Comparison of ENCODE assay signal across 10 cellular contexts in the genomic region with DNA sequence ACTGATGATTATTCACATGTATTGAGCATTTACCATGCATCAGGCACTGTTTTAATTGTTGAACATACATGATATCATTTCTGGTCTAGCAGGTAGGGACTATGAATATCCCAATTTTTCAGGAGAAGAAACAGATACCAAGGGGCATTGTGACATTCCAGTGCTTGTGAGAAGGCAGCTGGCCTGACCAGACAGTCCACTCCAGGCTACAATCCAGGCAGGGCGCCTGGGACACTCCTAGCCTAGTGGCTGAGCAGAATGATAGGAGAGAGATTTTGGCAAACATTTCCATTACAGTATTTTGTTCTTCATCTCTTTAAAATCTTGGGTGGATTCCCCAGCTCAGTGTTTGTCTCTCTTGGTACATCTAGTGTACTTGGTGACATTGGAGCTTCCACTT. TPM values are rescaled to one million over a fixed set of nuclear protein-coding genes. Genes with fewer than 3 reads are reported as not detected.
"Had no signal": no experiment of that assay in that cellular context is flagged by ENCODE, and none has a peak within 500 bp of the region (broad histone marks: within the 10 kb centered on the region; RNA-seq: fewer than 3 reads in every experiment).

No MANE protein-coding gene starts in this region.

- H3K4me1 ChIP-seq: ascending aorta, body of pancreas, SJSA1 had no signal

- DNase-seq: activated CD4-positive, alpha-beta T cell treated with anti-CD3 and anti-CD28 coated beads, Interleukin-2, amount 50 U/mL, for 4 hours; activated effector memory CD4-positive, alpha-beta T cell treated with Interleukin-2 at 50 U/mL for 16 hours; activated T-cell treated with anti-CD3 and anti-CD28 coated beads, Interleukin-2, amount 50 U/mL, for 24 hours had no signal

- H3K36me3 ChIP-seq: ascending aorta, SJSA1 had no signal

- ATAC-seq: activated CD8-positive, alpha-beta memory T cell treated with anti-CD3 and anti-CD28 coated beads, Interleukin-2, amount 10 ng/mL, durations not matched to agents 7 days and 5 days; activated naive CD4-positive, alpha-beta T cell treated with anti-CD3 and anti-CD28 coated beads, Interleukin-2, amount 50 U/mL, for 72 hours; Right ventricle myocardium inferior had no signal

- H3K27ac ChIP-seq: ascending aorta, body of pancreas, SJSA1 had no signal

- H3K4me3 ChIP-seq: ascending aorta, body of pancreas, K562, SJSA1 had no signal

- H3K9me3 ChIP-seq: body of pancreas, SJSA1 had no signal

- H3K27me3 ChIP-seq: ascending aorta, body of pancreas, SJSA1 had no signal

RNA-seq across cellular contexts. Expression of a gene that starts 42.0 kb away (rescaled TPM):
- total RNA-seq: ascending aorta, K562 had no signal
